In genomic region chr16:8951447-8952280, GRCh38 we compare ENCODE assay signal across 15 cellular contexts. TPM values are rescaled to one million over a fixed set of nuclear protein-coding genes. Genes with fewer than 3 reads are reported as not detected.
A peak's percentile ranks its signal among the peaks of the same experiment; 100 is the strongest.
DNase-seq lines count a peak whose midpoint lies in the region; ATAC-seq and TF ChIP-seq lines count a peak whose summit lies in the region.
"Had no signal": no experiment of that assay in that cellular context is flagged by ENCODE, and none has a peak within 500 bp of the region (broad histone marks: within the 10 kb centered on the region; RNA-seq: fewer than 3 reads in every experiment).

No MANE protein-coding gene starts in this region.

- H3K9me3 Mint-ChIP-seq in activated CD8-positive, alpha-beta T cell treated with anti-CD3 and anti-CD28 coated beads, Interleukin-2, amount 10 ng/mL, durations not matched to agents 7 days and 5 days (ENCODE audit: insufficient read depth) = no peaks in the 10 kb centered on the region
- no peaks in the 10 kb centered on the region for H3K9me3 Mint-ChIP-seq in nephron progenitor cell
- H3K9me3 Mint-ChIP-seq in type B pancreatic cell = no peaks in the 10 kb centered on the region

- POLR2A ChIA-PET in activated CD8-positive, alpha-beta T cell treated with anti-CD3 and anti-CD28 coated beads, Interleukin-2, amount 10 ng/mL, durations not matched to agents 7 days and 5 days (lab: Charles Lee) = interaction anchor here (1.1 kb wide), 1 partner anchor 16 kb away, joined by 5 read pairs; no protein-coding TSS in a partner anchor

- no peak for TF ChIP-seq CTCF in nephron progenitor cell (IDR thresholded peaks at IDR 0.05)
- TF ChIP-seq CTCF in type B pancreatic cell (conservative IDR thresholded peaks at IDR 0.05) = no peak

- H3K27ac Mint-ChIP-seq in activated CD8-positive, alpha-beta T cell treated with anti-CD3 and anti-CD28 coated beads, Interleukin-2, amount 10 ng/mL, durations not matched to agents 7 days and 5 days = no peak overlapping the region
- H3K27ac Mint-ChIP-seq in nephron progenitor cell (peak overlapping the region; percentile 64), type B pancreatic cell (no peak overlapping the region)

- H3K4me3 ChIP-seq in GM08714 (ENCODE audit: low read length) = peak overlapping the region; percentile 9; the same call in 1 of the 2 replicates
- H3K4me3 ChIP-seq: suprapubic skin had no signal

- CTCF ChIA-PET in activated CD8-positive, alpha-beta T cell treated with anti-CD3 and anti-CD28 coated beads, Interleukin-2, amount 10 ng/mL, durations not matched to agents 7 days and 5 days (lab: Charles Lee) = interaction anchor here (0.5 to 7.9 kb wide), 3 partner anchors 15 to 57 kb away, joined by 3 to 66 read pairs (median 24); no protein-coding TSS in a partner anchor

- H3K4me1 Mint-ChIP-seq in activated CD8-positive, alpha-beta T cell treated with anti-CD3 and anti-CD28 coated beads, Interleukin-2, amount 10 ng/mL, durations not matched to agents 7 days and 5 days (ENCODE audit: low read depth) = peaks cover 76% of the 10 kb centered on the region
- H3K4me1 Mint-ChIP-seq in nephron progenitor cell (peaks cover 71% of the 10 kb centered on the region), type B pancreatic cell (ENCODE audit: unreplicated experiment) (peaks cover 51% of the 10 kb centered on the region)

- H3K36me3 Mint-ChIP-seq in activated CD8-positive, alpha-beta T cell treated with anti-CD3 and anti-CD28 coated beads, Interleukin-2, amount 10 ng/mL, durations not matched to agents 7 days and 5 days (ENCODE audit: low read depth) = peaks cover 10% of the 10 kb centered on the region
- H3K36me3 Mint-ChIP-seq in nephron progenitor cell (ENCODE audit: low read depth) (no peaks in the 10 kb centered on the region), type B pancreatic cell (peaks cover 3% of the 10 kb centered on the region)

- ATAC-seq in HG02678 (IDR thresholded peaks at IDR 0.05; ENCODE audit: unreplicated experiment) = peak; percentile 65
- ATAC-seq in activated CD8-positive, alpha-beta T cell treated with anti-CD3 and anti-CD28 coated beads, Interleukin-2, amount 10 ng/mL, durations not matched to agents 7 days and 5 days = peak; percentile 13

- H3K4me3 Mint-ChIP-seq in activated CD8-positive, alpha-beta T cell treated with anti-CD3 and anti-CD28 coated beads, Interleukin-2, amount 10 ng/mL, durations not matched to agents 7 days and 5 days = no peak overlapping the region
- H3K4me3 Mint-ChIP-seq in nephron progenitor cell (peak overlapping the region; percentile 23), type B pancreatic cell (no peak overlapping the region)

- no peak for DNase-seq in activated CD8-positive, alpha-beta T cell treated with anti-CD3 and anti-CD28 coated beads, Interleukin-2, amount 10 ng/mL, durations not matched to agents 7 days and 5 days
- DNase-seq in nephron progenitor cell (no peak), type B pancreatic cell (ENCODE audit: extremely low spot score, unreplicated experiment) (no peak), ecto neural progenitor cell (ENCODE audit: low spot score) (no peak), SW 1271 (lab: John Stamatoyannopoulos, UW) (no peak), DMS 273 (lab: John Stamatoyannopoulos, UW; ENCODE audit: unreplicated experiment) (no peak)
- DNase-seq: activated gamma-delta T cell treated with Interleukin-2 at 50 U/mL for 16 hours; Caco-2; effector CD4-positive, alpha-beta T cell; NCI-H69; stimulated activated CD4-positive, alpha-beta T cell treated with anti-CD3 and anti-CD28 coated beads, Interleukin-2, amount 100 ng/mL, for 24 hours; T1000 had no signal

- H3K27me3 Mint-ChIP-seq in activated CD8-positive, alpha-beta T cell treated with anti-CD3 and anti-CD28 coated beads, Interleukin-2, amount 10 ng/mL, durations not matched to agents 7 days and 5 days (ENCODE audit: low read depth) = no peaks in the 10 kb centered on the region
- H3K27me3 Mint-ChIP-seq in nephron progenitor cell (ENCODE audit: low read depth, poor library complexity) (peaks cover 5% of the 10 kb centered on the region), type B pancreatic cell (no peaks in the 10 kb centered on the region)

RNA-seq across cellular contexts. Expression of gene USP7, which starts 12.0 kb away (rescaled TPM):
- total RNA-seq in activated CD8-positive, alpha-beta T cell treated with anti-CD3 and anti-CD28 coated beads, Interleukin-2, amount 10 ng/mL, durations not matched to agents 7 days and 5 days = 100 to 1,000 TPM; 134 to 144 TPM
- total RNA-seq in type B pancreatic cell (ENCODE audit: low replicate concordance) = 106 and 118 TPM in 2 replicates
